Comparison of ENCODE assay signal across 11 cellular contexts in the genomic region with DNA sequence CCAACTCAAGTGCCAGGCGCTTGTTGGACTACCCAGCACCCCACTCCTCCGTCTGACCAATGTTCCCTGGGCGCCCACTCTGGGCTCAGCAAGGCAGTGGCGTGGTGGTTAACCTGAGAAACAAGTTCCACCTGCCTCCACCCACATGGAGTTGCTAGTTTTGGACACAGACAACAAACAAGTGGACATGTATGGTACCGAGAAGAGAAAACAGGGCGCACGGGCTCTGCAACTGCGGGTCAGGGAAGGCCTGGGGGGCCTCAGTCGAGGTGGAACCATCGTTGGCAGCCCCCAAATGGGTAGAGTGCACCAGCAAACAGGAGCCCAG. TPM values are rescaled to one million over a fixed set of nuclear protein-coding genes. Genes with fewer than 3 reads are reported as not detected.
A peak's percentile ranks its signal among the peaks of the same experiment; 100 is the strongest.
DNase-seq lines count a peak whose midpoint lies in the region; ATAC-seq, FAIRE-seq and TF ChIP-seq lines count a peak whose summit lies in the region.
"Had no signal": no experiment of that assay in that cellular context is flagged by ENCODE, and none has a peak within 500 bp of the region (broad histone marks: within the 10 kb centered on the region; RNA-seq: fewer than 3 reads in every experiment).

No MANE protein-coding gene starts in this region.

- peaks cover 71% of the 10 kb centered on the region for H3K79me2 ChIP-seq in SK-N-SH (ENCODE audit: insufficient read depth)
- peaks cover 71% of the 10 kb centered on the region for H3K79me2 ChIP-seq in hepatocyte
- H3K79me2 ChIP-seq in smooth muscle cell (ENCODE audit: low read depth) = peaks cover 71% of the 10 kb centered on the region

- H3K27me3 ChIP-seq in SK-N-SH (ENCODE audit: insufficient read depth) (no peaks in the 10 kb centered on the region), hepatocyte (no peaks in the 10 kb centered on the region), smooth muscle cell (ENCODE audit: low read depth) (no peaks in the 10 kb centered on the region)

- H3K36me3 Mint-ChIP-seq in T-cell = peaks cover 17% of the 10 kb centered on the region

- no peak for TF ChIP-seq RAD21 in SK-N-SH (IDR thresholded peaks at IDR 0.05; ENCODE audit: low read length)

- H2AFZ ChIP-seq in SK-N-SH (ENCODE audit: low read depth) (no peak overlapping the region), hepatocyte (no peak overlapping the region), smooth muscle cell (ENCODE audit: low read depth) (no peak overlapping the region)

- no peaks in the 10 kb centered on the region for H3K9me3 ChIP-seq in SK-N-SH
- H3K9me3 ChIP-seq in hepatocyte (ENCODE audit: low read depth) = no peaks in the 10 kb centered on the region
- H3K9me3 ChIP-seq in smooth muscle cell (replicated peaks; ENCODE audit: low read depth) = no peaks in the 10 kb centered on the region

- no peak for TF ChIP-seq EP300 in SK-N-SH (IDR thresholded peaks at IDR 0.05; ENCODE audit: borderline replicate concordance in 1 of 2, low read depth in 1 of 2, low read length in 1 of 2)

- peak overlapping the region in 1 of 2 experiments; percentile 32; a peak in 1 of 4 replicates for H3K27ac ChIP-seq in SK-N-SH (ENCODE audit: low read depth in 2 of 2, low read length in 1 of 2)
- no peak overlapping the region for H3K27ac ChIP-seq in hepatocyte
- H3K27ac ChIP-seq in smooth muscle cell (ENCODE audit: low read depth) = peak overlapping the region; percentile 75
- H3K27ac ChIP-seq: 22Rv1, HL-60 had no signal

- POLR2A ChIA-PET in SK-N-SH (lab: Yijun Ruan, JAX) (no interaction called here), T-cell (lab: Charles Lee) (no interaction called here)

- H3K4me1 Mint-ChIP-seq in T-cell = peaks cover 68 to 70% (median 68%) of the 10 kb centered on the region in 3 donors

- H3K4me2 ChIP-seq in SK-N-SH (peak overlapping the region; percentile 95), hepatocyte (peak overlapping the region; percentile 99), smooth muscle cell (peak overlapping the region; percentile 91)

- H3K36me3 ChIP-seq in SK-N-SH (replicated peaks in 1 of 2; ENCODE audit: control insufficient read depth in 1 of 2, insufficient read depth in 2 of 2, low read length in 1 of 2) (peaks cover 7 to 9% of the 10 kb centered on the region in 2 experiments), hepatocyte (replicated peaks; ENCODE audit: insufficient read depth, low read depth) (no peaks in the 10 kb centered on the region), smooth muscle cell (ENCODE audit: low read depth) (no peaks in the 10 kb centered on the region)

- H3K27me3 Mint-ChIP-seq in T-cell = peaks cover 0 to 4% of the 10 kb centered on the region in 2 donors

- no peak for FAIRE-seq in urothelium cell line (lab: Jason Lieb, UNC)

- H3K4me1 ChIP-seq in SK-N-SH (ENCODE audit: control insufficient read depth in 1 of 2, insufficient read depth in 2 of 2, low read depth in 1 of 2, low read length in 1 of 2) = peaks cover 20 to 31% of the 10 kb centered on the region in 2 experiments
- peaks cover 22% of the 10 kb centered on the region for H3K4me1 ChIP-seq in hepatocyte (ENCODE audit: insufficient read depth)
- peaks cover 20% of the 10 kb centered on the region for H3K4me1 ChIP-seq in smooth muscle cell (ENCODE audit: low read depth)

- DNase-seq in SK-N-SH (no peak), T-cell (no peak), hepatocyte (ENCODE audit: low spot score) (no peak), smooth muscle cell (lab: John Stamatoyannopoulos, UW; ENCODE audit: unreplicated experiment) (no peak), T1000 (lab: John Stamatoyannopoulos, UW) (no peak), NOMO-1 (lab: John Stamatoyannopoulos, UW; ENCODE audit: unreplicated experiment in 2 of 2) (no peak), urothelium cell line (ENCODE audit: low spot score) (no peak)
- DNase-seq: kidney glomerular epithelial cell had no signal

- H4K20me1 ChIP-seq in SK-N-SH (ENCODE audit: insufficient read depth) (peaks cover 58% of the 10 kb centered on the region), hepatocyte (ENCODE audit: insufficient read depth, poor library complexity, severe bottlenecking) (peaks cover 64% of the 10 kb centered on the region), smooth muscle cell (ENCODE audit: low read depth) (peaks cover 63% of the 10 kb centered on the region)

- H3K4me3 ChIP-seq in SK-N-SH (ENCODE audit: low read depth in 2 of 2, low read length in 1 of 2) (peak overlapping the region in 1 of 2 experiments; percentile 78; a peak in 2 of 4 replicates), hepatocyte (no peak overlapping the region), smooth muscle cell (peak overlapping the region; percentile 97)

- H3K9ac ChIP-seq in SK-N-SH (no peak overlapping the region), smooth muscle cell (ENCODE audit: low read depth) (no peak overlapping the region)

- H3K9me2 ChIP-seq in SK-N-SH = no peaks in the 10 kb centered on the region
- H3K9me2 ChIP-seq in hepatocyte (replicated peaks; ENCODE audit: insufficient read depth) = no peaks in the 10 kb centered on the region

- 94% methylated on average over 10 of the region's 10 CpGs for WGBS in SK-N-SH (ENCODE audit: low lambda C conversion rate)
- WGBS in hepatocyte (ENCODE audit: low lambda C conversion rate, missing lambda C conversion rate) = 92% methylated on average over 10 of the region's 10 CpGs
- 93% methylated on average over 10 of the region's 10 CpGs for WGBS in smooth muscle cell (ENCODE audit: low lambda C conversion rate)

- ATAC-seq in SK-N-SH treated with all-trans-retinoic acid at 6 μM for 48 hours (no peak), T-cell (replicated peaks in 1 of 4) (no peak)

- H3F3A ChIP-seq in SK-N-SH (replicated peaks; ENCODE audit: insufficient read depth) (no peaks in the 10 kb centered on the region), smooth muscle cell (ENCODE audit: low read depth) (no peaks in the 10 kb centered on the region)

- no peak for TF ChIP-seq CTCF in SK-N-SH (IDR thresholded peaks at IDR 0.05)
- no peak for TF ChIP-seq CTCF in hepatocyte (IDR thresholded peaks at IDR 0.05; ENCODE audit: poor library complexity)
- TF ChIP-seq CTCF in smooth muscle cell (IDR thresholded peaks at IDR 0.05; ENCODE audit: borderline replicate concordance, insufficient read depth, poor library complexity, severe bottlenecking) = no peak

- no peaks in the 10 kb centered on the region for H3K9me3 Mint-ChIP-seq in T-cell

- CTCF ChIA-PET in SK-N-SH (lab: Yijun Ruan, JAX) (no interaction called here), T-cell (lab: Charles Lee) (no interaction called here)

- peak overlapping the region; percentile 29 to 83 (median 57) for H3K4me3 Mint-ChIP-seq in T-cell

- peak overlapping the region in 1 of 2 donors; percentile 45 for H3K27ac Mint-ChIP-seq in T-cell

TF ChIP-seq in SK-N-SH, 30 proteins besides CTCF, POLR2A, EP300 and RAD21 (continues in another document):
- no peak for TF ChIP-seq CHD2 (IDR thresholded peaks at IDR 0.05; ENCODE audit: low read length, partially characterized antibody)
- TF ChIP-seq, protein P1, sequence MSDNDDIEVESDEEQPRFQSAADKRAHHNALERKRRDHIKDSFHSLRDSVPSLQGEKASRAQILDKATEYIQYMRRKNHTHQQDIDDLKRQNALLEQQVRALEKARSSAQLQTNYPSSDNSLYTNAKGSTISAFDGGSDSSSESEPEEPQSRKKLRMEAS (IDR thresholded peaks at IDR 0.05; ENCODE audit: low read depth) = no peak

TF ChIP-seq in SK-N-SH treated with all-trans-retinoic acid at 6 μM for 48 hours, 23 proteins besides CTCF, POLR2A, EP300 and RAD21:
- no peak for TF ChIP-seq ZFP3 (CRISPR knock-in tag; IDR thresholded peaks at IDR 0.05)
- TF ChIP-seq, protein P2, sequence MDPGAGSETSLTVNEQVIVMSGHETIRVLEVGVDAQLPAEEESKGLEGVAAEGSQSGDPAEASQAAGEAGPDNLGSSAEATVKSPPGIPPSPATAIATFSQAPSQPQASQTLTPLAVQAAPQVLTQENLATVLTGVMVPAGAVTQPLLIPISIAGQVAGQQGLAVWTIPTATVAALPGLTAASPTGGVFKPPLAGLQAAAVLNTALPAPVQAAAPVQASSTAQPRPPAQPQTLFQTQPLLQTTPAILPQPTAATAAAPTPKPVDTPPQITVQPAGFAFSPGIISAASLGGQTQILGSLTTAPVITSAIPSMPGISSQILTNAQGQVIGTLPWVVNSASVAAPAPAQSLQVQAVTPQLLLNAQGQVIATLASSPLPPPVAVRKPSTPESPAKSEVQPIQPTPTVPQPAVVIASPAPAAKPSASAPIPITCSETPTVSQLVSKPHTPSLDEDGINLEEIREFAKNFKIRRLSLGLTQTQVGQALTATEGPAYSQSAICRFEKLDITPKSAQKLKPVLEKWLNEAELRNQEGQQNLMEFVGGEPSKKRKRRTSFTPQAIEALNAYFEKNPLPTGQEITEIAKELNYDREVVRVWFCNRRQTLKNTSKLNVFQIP (CRISPR knock-in tag; IDR thresholded peaks at IDR 0.05; ENCODE audit: borderline replicate concordance, low read depth) = no peak
- no peak for TF ChIP-seq ZNF70 (CRISPR knock-in tag; IDR thresholded peaks at IDR 0.05)
- TF ChIP-seq GLIS3 (CRISPR knock-in tag; IDR thresholded peaks at IDR 0.05) = no peak
- no peak for TF ChIP-seq ISL1 (CRISPR knock-in tag; IDR thresholded peaks at IDR 0.05)
- no peak for TF ChIP-seq ZFP30 (CRISPR knock-in tag; IDR thresholded peaks at IDR 0.05)

RNA-seq across cellular contexts. Expression of gene MIER2, which starts 2.5 kb away (rescaled TPM):
- polyA plus RNA-seq in SK-N-SH (2012; rRNA removed) = 8.0 and 15.9 TPM in 2 replicates
- polyA plus RNA-seq in SK-N-SH (2012; cell fraction: cytosol; rRNA removed) = 10.2 and 12.4 TPM in 2 replicates
- polyA plus RNA-seq in SK-N-SH (2012; cell fraction: nucleus; rRNA removed) = 42.6 and 47.8 TPM in 2 replicates
- 10 to 100 TPM; 13.1 to 23.2 (median 18.0) TPM for total RNA-seq in T-cell
- total RNA-seq in hepatocyte = 8.4 and 9.9 TPM in 2 replicates
- polyA plus RNA-seq in hepatocyte = 46.6 and 47.3 TPM in 2 replicates
- 12.7 and 16.3 TPM in 2 replicates for total RNA-seq in smooth muscle cell
- 79.5 and 79.7 TPM in 2 replicates for polyA plus RNA-seq in smooth muscle cell

RNA-seq across cellular contexts. Expression of gene PLPP2, which starts 50.9 kb away (rescaled TPM):
- 27.3 and 33.6 TPM in 2 replicates for polyA plus RNA-seq in SK-N-SH (2012; rRNA removed)
- polyA plus RNA-seq in SK-N-SH (2012; cell fraction: cytosol; rRNA removed) = 19.4 and 27.7 TPM in 2 replicates
- 44.7 and 58.0 TPM in 2 replicates for polyA plus RNA-seq in SK-N-SH (2012; cell fraction: nucleus; rRNA removed)
- 1 to 10 TPM in 3 of 5 donors, under 1 TPM in 2; 0.23 to 2.3 (median 1.1) TPM for total RNA-seq in T-cell
- total RNA-seq in hepatocyte = 9.9 TPM in 2 replicates
- polyA plus RNA-seq in hepatocyte = 17.7 and 20.2 TPM in 2 replicates
- 6.0 and 6.2 TPM in 2 replicates for total RNA-seq in smooth muscle cell
- 4.8 and 15.1 TPM in 2 replicates for polyA plus RNA-seq in smooth muscle cell
